In the genomic region with DNA sequence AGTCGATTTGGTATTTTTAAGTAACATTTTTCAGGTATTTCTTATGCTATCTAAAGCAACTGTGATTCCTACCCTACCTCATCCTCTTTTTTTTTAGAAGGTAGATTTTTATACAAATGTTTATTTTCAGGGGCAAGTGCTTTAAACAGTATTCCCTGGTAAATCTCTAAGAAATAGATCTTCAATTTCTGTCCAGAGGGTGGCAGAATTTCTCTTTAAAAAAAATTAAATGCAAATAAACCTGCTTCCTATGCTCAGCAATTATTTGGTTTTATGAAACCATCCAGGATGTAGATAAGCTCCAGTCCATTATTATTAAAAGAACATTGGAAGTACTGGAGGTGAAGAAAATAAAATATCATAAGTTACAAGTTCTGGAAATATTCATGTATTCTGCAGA, we compare ENCODE assay signal across 10 cellular contexts.
DNase-seq lines count a peak whose midpoint lies in the region; ATAC-seq, FAIRE-seq and TF ChIP-seq lines count a peak whose summit lies in the region.
"Had no signal": no experiment of that assay in that cellular context is flagged by ENCODE, and none has a peak within 500 bp of the region (broad histone marks: within the 10 kb centered on the region; RNA-seq: fewer than 3 reads in every experiment).

No MANE protein-coding gene starts in this region.

- no peak for TF ChIP-seq POLR2A in GM12878 (IDR thresholded peaks at IDR 0.05; ENCODE audit: low read depth, low read length)

- no peak overlapping the region for H3K27ac ChIP-seq in GM12878 (ENCODE audit: control insufficient read depth, insufficient read depth)

- no peaks in the 10 kb centered on the region for H3K79me2 ChIP-seq in GM12878 (ENCODE audit: control insufficient read depth, insufficient read depth, low read length)

- 0% methylated on average over 1 of the region's 1 CpG for WGBS in GM12878 (ENCODE audit: insufficient coverage, insufficient replicate concordance, low lambda C conversion rate, missing lambda C conversion rate)

- H4K20me1 ChIP-seq in GM12878 (ENCODE audit: control insufficient read depth, insufficient read depth) = no peaks in the 10 kb centered on the region

- no peak overlapping the region for H3K4me3 ChIP-seq in GM12878

- in situ Hi-C loops in GM12878 (cut with MboI) = no loop called here

- no peak overlapping the region for H2AFZ ChIP-seq in GM12878 (ENCODE audit: control insufficient read depth, low read depth, low read length)

- no peak overlapping the region for H3K4me2 ChIP-seq in GM12878 (ENCODE audit: control insufficient read depth, insufficient read depth)

- POLR2A ChIA-PET in GM12878 (lab: Charles Lee) = no interaction called here

- H3K27me3 Mint-ChIP-seq in stimulated activated naive B cell treated with anti-CD40 and anti-IgM and Interleukin-4, amounts not matched to agents 10 μg/mL and 1 μg/mL and 100 μg/mL, for 72 hours = peaks cover 44 to 67% of the 10 kb centered on the region in 2 donors

- FAIRE-seq in GM12878 (lab: Jason Lieb, UNC) = no peak
- FAIRE-seq: keratinocyte had no signal

- TF ChIP-seq EP300 in GM12878 (IDR thresholded peaks at IDR 0.05; ENCODE audit: borderline replicate concordance in 1 of 2, control insufficient read depth in 1 of 2, low read depth in 2 of 2, low read length in 2 of 2) = no peak

- ATAC-seq in GM12878 (0 out of 3 replicates have a peak, but pooled peaks have one; percentile 36), GM21360 (IDR thresholded peaks at IDR 0.05; ENCODE audit: unreplicated experiment) (no peak), HG03135 (IDR thresholded peaks at IDR 0.05; ENCODE audit: unreplicated experiment) (no peak), GM18502 (IDR thresholded peaks at IDR 0.05; ENCODE audit: poor library complexity, unreplicated experiment) (no peak)
- ATAC-seq in stimulated activated naive B cell treated with anti-CD40 and anti-IgM and Interleukin-4, amounts not matched to agents 10 μg/mL and 1 μg/mL and 100 μg/mL, for 72 hours (replicated peaks) = no peak

- DNase-seq in DMS79 (lab: John Stamatoyannopoulos, UW) = peak; percentile 29
- peak; percentile 34 for DNase-seq in NCI-H1105 treated with DMSO at 0.1 percent for 48 hours (lab: John Stamatoyannopoulos, UW)
- no peak for DNase-seq in GM12878 (ENCODE audit: low read depth, low spot score)
- DNase-seq in myocyte (ENCODE audit: low read depth) = peak; percentile 31
- DNase-seq in stimulated activated naive B cell treated with anti-CD40 and anti-IgM and Interleukin-4, amounts not matched to agents 10 μg/mL and 1 μg/mL and 100 μg/mL, for 72 hours = no peak
- DNase-seq: activated B cell treated with CpG ODN at 0.5 μM for 24 hours had no signal

- H3K27ac Mint-ChIP-seq in stimulated activated naive B cell treated with anti-CD40 and anti-IgM and Interleukin-4, amounts not matched to agents 10 μg/mL and 1 μg/mL and 100 μg/mL, for 72 hours = no peak overlapping the region
- H3K27ac Mint-ChIP-seq: activated B cell treated with CpG ODN at 0.5 μM for 24 hours had no signal

- H3K36me3 ChIP-seq in GM12878 (ENCODE audit: control insufficient read depth in 2 of 2, insufficient read depth in 2 of 2, low read length in 1 of 2) = no peaks in the 10 kb centered on the region

- SMC1A ChIA-PET in GM12878 (lab: Charles Lee; ENCODE audit: uncharacterized antibody, unreplicated experiment) = interaction anchor here (0.8 to 3.6 kb wide), 15 partner anchors 9 to 503 kb away, joined by 3 to 53 read pairs (median 3); a partner anchor contains a TSS

- H3K4me3 Mint-ChIP-seq in stimulated activated naive B cell treated with anti-CD40 and anti-IgM and Interleukin-4, amounts not matched to agents 10 μg/mL and 1 μg/mL and 100 μg/mL, for 72 hours = no peak overlapping the region
- H3K4me3 Mint-ChIP-seq: activated B cell treated with CpG ODN at 0.5 μM for 24 hours had no signal

- no peaks in the 10 kb centered on the region for H3K9me3 Mint-ChIP-seq in stimulated activated naive B cell treated with anti-CD40 and anti-IgM and Interleukin-4, amounts not matched to agents 10 μg/mL and 1 μg/mL and 100 μg/mL, for 72 hours
- H3K9me3 Mint-ChIP-seq: activated B cell treated with CpG ODN at 0.5 μM for 24 hours had no signal

- H3K9me3 ChIP-seq in GM12878 (replicated peaks; ENCODE audit: control insufficient read depth, insufficient read depth, low read length) = no peaks in the 10 kb centered on the region

- TF ChIP-seq RAD21 in GM12878 (IDR thresholded peaks at IDR 0.05; ENCODE audit: insufficient read depth, low read depth, low read length) = peak; percentile 24; the same call in 1 of the 2 replicates

- CTCF ChIA-PET in GM12878 (lab: Yijun Ruan, JAX) = interaction anchor here (0.7 to 3.5 kb wide), 28 partner anchors 10 to 558 kb away, joined by 3 to 47 read pairs (median 4); a partner anchor contains a TSS

- no peaks in the 10 kb centered on the region; the same call in 1 of the 2 replicates for H3K4me1 ChIP-seq in GM12878 (ENCODE audit: control insufficient read depth, insufficient read depth, low read length)

- H3K36me3 Mint-ChIP-seq in stimulated activated naive B cell treated with anti-CD40 and anti-IgM and Interleukin-4, amounts not matched to agents 10 μg/mL and 1 μg/mL and 100 μg/mL, for 72 hours = no peaks in the 10 kb centered on the region

- no TSS peak for BruUV-seq in GM12878 (replicated peaks; lab: Mats Ljungman, UMichigan)

- peaks cover 10 to 26% of the 10 kb centered on the region in 2 donors for H3K4me1 Mint-ChIP-seq in stimulated activated naive B cell treated with anti-CD40 and anti-IgM and Interleukin-4, amounts not matched to agents 10 μg/mL and 1 μg/mL and 100 μg/mL, for 72 hours

- intact Hi-C loops in GM12878 (cut with micrococcal nuclease; ENCODE audit: unreplicated experiment) = loop anchor here (2.0 kb wide), 1 partner anchor 445 kb away; no protein-coding TSS in a partner anchor

- RAD21 ChIA-PET in GM12878 (lab: Charles Lee; ENCODE audit: unreplicated experiment) = interaction anchor here (1.1 to 2.7 kb wide), 4 partner anchors 9 to 503 kb away, joined by 3 to 23 read pairs (median 5); a partner anchor contains a TSS

- TF ChIP-seq CTCF in GM12878 (IDR thresholded peaks at IDR 0.05 in 2 of 3, conservative IDR thresholded peaks at IDR 0.05 in 1 of 3; ENCODE audit: control insufficient read depth in 2 of 3, extremely low read depth in 1 of 3, insufficient read depth in 1 of 3, low read depth in 3 of 3, low read length in 3 of 3) = peak in 1 of 3 experiments; percentile 36; a peak in 1 of 6 replicates

- H3K9ac ChIP-seq in GM12878 (ENCODE audit: control insufficient read depth, insufficient read depth, low read length) = no peak overlapping the region

- H3K27me3 ChIP-seq in GM12878 (replicated peaks in 1 of 2; ENCODE audit: control insufficient read depth in 2 of 2, insufficient read depth in 2 of 2, low read length in 1 of 2) = no peaks in the 10 kb centered on the region; a peak in 1 of 4 replicates

TF ChIP-seq in GM12878, 131 proteins besides CTCF, POLR2A, EP300 and RAD21:
- peak; percentile 16; the same call in 1 of the 2 replicates for TF ChIP-seq SMC3 (IDR thresholded peaks at IDR 0.05; ENCODE audit: borderline replicate concordance, low read length)
- TF ChIP-seq, protein P1, sequence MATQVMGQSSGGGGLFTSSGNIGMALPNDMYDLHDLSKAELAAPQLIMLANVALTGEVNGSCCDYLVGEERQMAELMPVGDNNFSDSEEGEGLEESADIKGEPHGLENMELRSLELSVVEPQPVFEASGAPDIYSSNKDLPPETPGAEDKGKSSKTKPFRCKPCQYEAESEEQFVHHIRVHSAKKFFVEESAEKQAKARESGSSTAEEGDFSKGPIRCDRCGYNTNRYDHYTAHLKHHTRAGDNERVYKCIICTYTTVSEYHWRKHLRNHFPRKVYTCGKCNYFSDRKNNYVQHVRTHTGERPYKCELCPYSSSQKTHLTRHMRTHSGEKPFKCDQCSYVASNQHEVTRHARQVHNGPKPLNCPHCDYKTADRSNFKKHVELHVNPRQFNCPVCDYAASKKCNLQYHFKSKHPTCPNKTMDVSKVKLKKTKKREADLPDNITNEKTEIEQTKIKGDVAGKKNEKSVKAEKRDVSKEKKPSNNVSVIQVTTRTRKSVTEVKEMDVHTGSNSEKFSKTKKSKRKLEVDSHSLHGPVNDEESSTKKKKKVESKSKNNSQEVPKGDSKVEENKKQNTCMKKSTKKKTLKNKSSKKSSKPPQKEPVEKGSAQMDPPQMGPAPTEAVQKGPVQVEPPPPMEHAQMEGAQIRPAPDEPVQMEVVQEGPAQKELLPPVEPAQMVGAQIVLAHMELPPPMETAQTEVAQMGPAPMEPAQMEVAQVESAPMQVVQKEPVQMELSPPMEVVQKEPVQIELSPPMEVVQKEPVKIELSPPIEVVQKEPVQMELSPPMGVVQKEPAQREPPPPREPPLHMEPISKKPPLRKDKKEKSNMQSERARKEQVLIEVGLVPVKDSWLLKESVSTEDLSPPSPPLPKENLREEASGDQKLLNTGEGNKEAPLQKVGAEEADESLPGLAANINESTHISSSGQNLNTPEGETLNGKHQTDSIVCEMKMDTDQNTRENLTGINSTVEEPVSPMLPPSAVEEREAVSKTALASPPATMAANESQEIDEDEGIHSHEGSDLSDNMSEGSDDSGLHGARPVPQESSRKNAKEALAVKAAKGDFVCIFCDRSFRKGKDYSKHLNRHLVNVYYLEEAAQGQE (IDR thresholded peaks at IDR 0.05; ENCODE audit: low read depth, low read length) = no peak
TF ChIP-seq in GM12878: peak in this region for 1.

Comparison
In these comparisons a context has a peak if more than half of its experiments do, and no peak if none do; other contexts are left out.
1. DNase-seq: peak in DMS79 (single experiment), NCI-H1105 treated with DMSO at 0.1 percent for 48 hours (single experiment) and myocyte (single experiment); none in GM12878 (single experiment) and stimulated activated naive B cell treated with anti-CD40 and anti-IgM and Interleukin-4, amounts not matched to agents 10 μg/mL and 1 μg/mL and 100 μg/mL, for 72 hours (single experiment).